Comparison of ENCODE assay signal across 13 cellular contexts in the genomic region with DNA sequence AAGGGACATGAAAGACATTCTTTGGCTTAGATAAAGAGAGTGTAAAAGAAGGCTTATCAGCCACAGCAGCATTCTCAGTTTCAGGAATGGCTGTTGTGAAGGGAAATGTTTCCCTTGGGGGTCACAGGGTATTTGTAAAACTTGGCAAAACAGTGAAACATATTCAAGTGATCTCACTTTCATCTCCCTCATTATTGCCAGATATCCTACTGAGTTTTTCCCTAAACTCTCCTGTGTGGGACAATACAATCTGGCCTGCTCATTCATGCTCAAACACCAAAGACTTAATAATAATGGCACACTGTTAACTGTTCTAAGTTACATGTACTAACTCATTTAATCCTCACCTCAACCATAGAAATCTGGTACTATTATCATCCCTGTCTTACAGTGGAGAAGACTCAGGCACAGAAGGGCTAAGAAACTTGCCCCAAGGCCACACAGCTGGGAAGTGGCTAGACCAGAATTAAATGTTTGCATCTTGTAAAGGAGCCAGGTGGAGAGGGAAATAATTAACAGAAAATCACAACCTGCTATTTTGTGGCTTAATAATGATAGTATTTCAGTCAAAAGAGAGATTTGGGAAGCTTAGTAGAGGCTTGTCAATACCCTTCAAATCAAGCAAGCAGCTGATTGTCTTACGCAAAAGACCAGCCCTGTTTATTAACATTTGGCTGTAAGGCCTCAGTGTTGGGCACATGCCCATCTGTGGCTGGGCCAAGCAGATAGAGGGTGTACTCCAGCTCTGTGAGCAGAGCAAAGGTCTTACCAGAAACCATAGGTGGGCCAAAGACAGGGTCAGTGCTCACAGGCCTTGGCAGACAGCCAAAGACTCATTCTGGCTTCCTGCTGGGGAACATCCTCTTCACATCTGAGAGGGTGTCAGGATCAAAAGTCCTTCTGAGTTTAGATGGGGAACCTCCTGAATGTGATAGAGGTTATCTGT. TPM values are rescaled to one million over a fixed set of nuclear protein-coding genes. Genes with fewer than 3 reads are reported as not detected.
A peak's percentile ranks its signal among the peaks of the same experiment; 100 is the strongest.
DNase-seq lines count a peak whose midpoint lies in the region; ATAC-seq lines count a peak whose summit lies in the region.
"Had no signal": no experiment of that assay in that cellular context is flagged by ENCODE, and none has a peak within 500 bp of the region (broad histone marks: within the 10 kb centered on the region; RNA-seq: fewer than 3 reads in every experiment).

No MANE protein-coding gene starts in this region.

- DNase-seq in NCI-H82 (lab: John Stamatoyannopoulos, UW) = peak; percentile 61
- peak; percentile 65 for DNase-seq in Right ventricle myocardium superior
- DNase-seq in renal cortical epithelial cell (ENCODE audit: low read depth) = peak; percentile 35
- no peak for DNase-seq in NK-92 (lab: John Stamatoyannopoulos, UW; ENCODE audit: unreplicated experiment)
- no peak for DNase-seq in effector CD4-positive, alpha-beta T cell
- no peak for DNase-seq in stimulated activated CD8-positive, alpha-beta memory T cell treated with anti-CD3 and anti-CD28 coated beads, Interleukin-4, amount 100 ng/mL, for 48 hours
- no peak for DNase-seq in OCI-M1 (lab: John Stamatoyannopoulos, UW)
- DNase-seq: activated CD4-positive, alpha-beta T cell treated with anti-CD3 and anti-CD28 coated beads, Interleukin-2, amount 10 ng/mL, durations not matched to agents 24 days and 14 days; activated effector memory CD4-positive, alpha-beta T cell treated with anti-CD3 and anti-CD28 coated beads, Interleukin-2, amount 50 U/mL, for 16 hours; NCI-H1694 treated with DMSO at 0.1 percent for 48 hours; stimulated activated CD4-positive, alpha-beta T cell treated with anti-CD3 and anti-CD28 coated beads, Interleukin-1b, Interleukin-23, amount 100 ng/mL, for 48 hours had no signal

- intact Hi-C loops in Right ventricle myocardium superior (cut with DNase I) = no loop called here

- ATAC-seq in GM18907 (IDR thresholded peaks at IDR 0.05; ENCODE audit: unreplicated experiment) (peak; percentile 47), Right ventricle myocardium superior (ENCODE audit: poor library complexity) (peak; percentile 82)

RNA-seq across cellular contexts. Expression of a gene that starts 17.3 kb away (rescaled TPM):
- total RNA-seq in Right ventricle myocardium superior = 569 TPM
- total RNA-seq in renal cortical epithelial cell = not detected in 2 replicates
- total RNA-seq: activated CD4-positive, alpha-beta T cell treated with anti-CD3 and anti-CD28 coated beads, Interleukin-2, amount 10 ng/mL, durations not matched to agents 24 days and 14 days; SJSA1 had no signal

Comparison
In these comparisons a context has a peak if more than half of its experiments do, and no peak if none do; other contexts are left out.
1. DNase-seq: peak in NCI-H82 (single experiment), Right ventricle myocardium superior (single experiment) and renal cortical epithelial cell (single experiment); none in NK-92 (single experiment), effector CD4-positive, alpha-beta T cell (single experiment), stimulated activated CD8-positive, alpha-beta memory T cell treated with anti-CD3 and anti-CD28 coated beads, Interleukin-4, amount 100 ng/mL, for 48 hours (single experiment) and OCI-M1 (single experiment).
2. RNA of a gene that starts 17.3 kb away (total RNA-seq): 569 TPM in Right ventricle myocardium superior (single experiment); not detected in renal cortical epithelial cell; every median in the first group is over 100 times any median in the second.